ENCODE assay signal across 17 cellular contexts in genomic region chr4:89249716-89250361, GRCh38. TPM values are rescaled to one million over a fixed set of nuclear protein-coding genes. Genes with fewer than 3 reads are reported as not detected.
DNase-seq lines count a peak whose midpoint lies in the region; ATAC-seq and TF ChIP-seq lines count a peak whose summit lies in the region.
"Had no signal": no experiment of that assay in that cellular context is flagged by ENCODE, and none has a peak within 500 bp of the region (broad histone marks: within the 10 kb centered on the region; RNA-seq: fewer than 3 reads in every experiment).

No MANE protein-coding gene starts in this region.

- H3K27me3 Mint-ChIP-seq in activated CD4-positive, alpha-beta memory T cell treated with anti-CD3 and anti-CD28 coated beads, Interleukin-2, amount 10 ng/mL, durations not matched to agents 7 days and 5 days, result no peaks in the 10 kb centered on the region
- H3K27me3 Mint-ChIP-seq in activated CD4-positive, alpha-beta memory T cell treated with anti-CD3 and anti-CD28 coated beads for 36 hours, result no peaks in the 10 kb centered on the region
- no peaks in the 10 kb centered on the region for H3K27me3 Mint-ChIP-seq in WTC11 (ENCODE audit: low read depth)

- no peak for DNase-seq in activated CD4-positive, alpha-beta memory T cell treated with anti-CD3 and anti-CD28 coated beads, Interleukin-2, amount 10 ng/mL, durations not matched to agents 7 days and 5 days
- no peak for DNase-seq in activated CD4-positive, alpha-beta memory T cell treated with anti-CD3 and anti-CD28 coated beads for 36 hours
- DNase-seq in NCI-H2171 treated with DMSO at 0.1 percent for 48 hours (lab: John Stamatoyannopoulos, UW) (peak; percentile 68), WTC11 (ENCODE audit: low spot score) (peak; percentile 19), cerebellar cortex (ENCODE audit: low spot score) (no peak), HCEC 1CT (no peak)
- DNase-seq: activated gamma-delta T cell treated with Interleukin-2 at 50 U/mL for 16 hours; CD8-positive, alpha-beta T cell; central memory CD4-positive, alpha-beta T cell; effector CD8-positive, alpha-beta T cell; PC-9; stimulated activated naive CD4-positive, alpha-beta T cell had no signal

- no peaks in the 10 kb centered on the region for H3K9me3 Mint-ChIP-seq in activated CD4-positive, alpha-beta memory T cell treated with anti-CD3 and anti-CD28 coated beads, Interleukin-2, amount 10 ng/mL, durations not matched to agents 7 days and 5 days
- peaks cover 2% of the 10 kb centered on the region for H3K9me3 Mint-ChIP-seq in activated CD4-positive, alpha-beta memory T cell treated with anti-CD3 and anti-CD28 coated beads for 36 hours
- peaks cover 6% of the 10 kb centered on the region for H3K9me3 Mint-ChIP-seq in WTC11
- H3K9me3 Mint-ChIP-seq: T-helper 2 cell treated with Interferon-gamma antibody and Interleukin-4, amounts not matched to agents 5 μg/mL and 100 μg/mL, for 36 hours had no signal

- H3K4me3 Mint-ChIP-seq in activated CD4-positive, alpha-beta memory T cell treated with anti-CD3 and anti-CD28 coated beads, Interleukin-2, amount 10 ng/mL, durations not matched to agents 7 days and 5 days, result no peak overlapping the region
- no peak overlapping the region for H3K4me3 Mint-ChIP-seq in activated CD4-positive, alpha-beta memory T cell treated with anti-CD3 and anti-CD28 coated beads for 36 hours
- H3K4me3 Mint-ChIP-seq in WTC11, result no peak overlapping the region
- H3K4me3 Mint-ChIP-seq: CD8-positive, alpha-beta T cell; T-helper 2 cell treated with Interferon-gamma antibody and Interleukin-4, amounts not matched to agents 5 μg/mL and 100 μg/mL, for 36 hours had no signal

- POLR2A ChIA-PET in activated CD4-positive, alpha-beta memory T cell treated with anti-CD3 and anti-CD28 coated beads, Interleukin-2, amount 10 ng/mL, durations not matched to agents 7 days and 5 days (lab: Charles Lee), result interaction anchor here (3.6 kb wide), 1 partner anchor 34 kb away, joined by 14 read pairs; no protein-coding TSS in a partner anchor
- POLR2A ChIA-PET in activated CD4-positive, alpha-beta memory T cell treated with anti-CD3 and anti-CD28 coated beads for 36 hours (lab: Charles Lee), result no interaction called here
- POLR2A ChIA-PET in WTC11 (lab: Charles Lee), result no interaction called here

- intact Hi-C loops in activated CD4-positive, alpha-beta memory T cell treated with anti-CD3 and anti-CD28 coated beads for 36 hours (cut with micrococcal nuclease), result no loop called here

- H3K27ac Mint-ChIP-seq in activated CD4-positive, alpha-beta memory T cell treated with anti-CD3 and anti-CD28 coated beads, Interleukin-2, amount 10 ng/mL, durations not matched to agents 7 days and 5 days, result peak overlapping the region; percentile 0
- no peak overlapping the region for H3K27ac Mint-ChIP-seq in activated CD4-positive, alpha-beta memory T cell treated with anti-CD3 and anti-CD28 coated beads for 36 hours
- H3K27ac Mint-ChIP-seq in WTC11, result no peak overlapping the region
- H3K27ac Mint-ChIP-seq: CD8-positive, alpha-beta T cell; T-helper 2 cell treated with Interferon-gamma antibody and Interleukin-4, amounts not matched to agents 5 μg/mL and 100 μg/mL, for 36 hours had no signal

- H3K36me3 Mint-ChIP-seq in activated CD4-positive, alpha-beta memory T cell treated with anti-CD3 and anti-CD28 coated beads, Interleukin-2, amount 10 ng/mL, durations not matched to agents 7 days and 5 days (ENCODE audit: low read depth), result peaks cover 80% of the 10 kb centered on the region
- H3K36me3 Mint-ChIP-seq in activated CD4-positive, alpha-beta memory T cell treated with anti-CD3 and anti-CD28 coated beads for 36 hours, result peaks cover 27% of the 10 kb centered on the region
- H3K36me3 Mint-ChIP-seq in WTC11, result no peaks in the 10 kb centered on the region

- ATAC-seq in WTC11 (peak; percentile 62), GM19351 (IDR thresholded peaks at IDR 0.05; ENCODE audit: unreplicated experiment) (no peak), GM21360 (IDR thresholded peaks at IDR 0.05; ENCODE audit: unreplicated experiment) (no peak)
- ATAC-seq: activated CD4-positive, CD25-positive, alpha-beta regulatory T cell treated with anti-CD3 and anti-CD28 coated beads, Interleukin-2, amount 50 U/mL, for 24 hours; CD8-positive, alpha-beta T cell; K562 had no signal

- peaks cover 67% of the 10 kb centered on the region for H3K4me1 Mint-ChIP-seq in activated CD4-positive, alpha-beta memory T cell treated with anti-CD3 and anti-CD28 coated beads, Interleukin-2, amount 10 ng/mL, durations not matched to agents 7 days and 5 days
- H3K4me1 Mint-ChIP-seq in activated CD4-positive, alpha-beta memory T cell treated with anti-CD3 and anti-CD28 coated beads for 36 hours (ENCODE audit: low read depth), result peaks cover 72% of the 10 kb centered on the region
- peaks cover 10% of the 10 kb centered on the region for H3K4me1 Mint-ChIP-seq in WTC11

- TF ChIP-seq CTCF in WTC11 (IDR thresholded peaks at IDR 0.05), result no peak

- CTCF ChIA-PET in activated CD4-positive, alpha-beta memory T cell treated with anti-CD3 and anti-CD28 coated beads, Interleukin-2, amount 10 ng/mL, durations not matched to agents 7 days and 5 days (lab: Charles Lee), result interaction anchor here (1.4 kb wide), 2 partner anchors 11 to 189 kb away, joined by 3 read pairs; no protein-coding TSS in a partner anchor
- CTCF ChIA-PET in activated CD4-positive, alpha-beta memory T cell treated with anti-CD3 and anti-CD28 coated beads for 36 hours (lab: Charles Lee), result interaction anchor here (0.5 to 1.6 kb wide), 3 partner anchors 23 to 185 kb away, joined by 3 to 10 read pairs (median 5); no protein-coding TSS in a partner anchor
- CTCF ChIA-PET in WTC11 (lab: Charles Lee), result interaction anchor here (0.5 to 0.6 kb wide), 3 partner anchors 23 to 362 kb away, joined by 3 to 4 read pairs (median 3); no protein-coding TSS in a partner anchor

TF ChIP-seq in WTC11, 78 proteins besides CTCF, POLR2A, EP300 and RAD21:
- TF ChIP-seq GTF2I (CRISPR knock-in tag; conservative IDR thresholded peaks at IDR 0.05) (no peak), ZBTB43 (CRISPR knock-in tag; IDR thresholded peaks at IDR 0.05) (no peak), ERG (CRISPR knock-in tag; IDR thresholded peaks at IDR 0.05) (no peak), E2F4 (CRISPR knock-in tag; IDR thresholded peaks at IDR 0.05; ENCODE audit: borderline replicate concordance, low read depth) (no peak), ELF4 (CRISPR knock-in tag; IDR thresholded peaks at IDR 0.05; ENCODE audit: low read depth) (no peak), ZNF671 (CRISPR knock-in tag; IDR thresholded peaks at IDR 0.05) (no peak), NFATC4 (CRISPR knock-in tag; IDR thresholded peaks at IDR 0.05) (no peak), STAT6 (CRISPR knock-in tag; conservative IDR thresholded peaks at IDR 0.05; ENCODE audit: low read depth) (no peak)

RNA-seq across cellular contexts. Expression of gene GPRIN3, which starts 57.8 kb away (rescaled TPM):
- 100 to 1,000 TPM; 102 to 106 TPM for total RNA-seq in activated CD4-positive, alpha-beta memory T cell treated with anti-CD3 and anti-CD28 coated beads, Interleukin-2, amount 10 ng/mL, durations not matched to agents 7 days and 5 days
- 10 to 100 TPM; 20.0 to 22.7 TPM for total RNA-seq in activated CD4-positive, alpha-beta memory T cell treated with anti-CD3 and anti-CD28 coated beads for 36 hours
- 1.5 to 2.0 TPM (median 1.5 TPM) in 3 replicates for total RNA-seq in WTC11 (2021)

Comparison
In these comparisons a context has a peak if more than half of its experiments do, and no peak if none do; other contexts are left out.
1. RNA of gene GPRIN3, which starts 57.8 kb away (total RNA-seq): 102 to 106 TPM in activated CD4-positive, alpha-beta memory T cell treated with anti-CD3 and anti-CD28 coated beads, Interleukin-2, amount 10 ng/mL, durations not matched to agents 7 days and 5 days; 20.0 to 22.7 TPM in activated CD4-positive, alpha-beta memory T cell treated with anti-CD3 and anti-CD28 coated beads for 36 hours and 1.5 to 2.0 TPM in WTC11; every median in the first group is over 4 times any median in the second.
2. DNase-seq: peak in NCI-H2171 treated with DMSO at 0.1 percent for 48 hours (single experiment) and WTC11 (single experiment); none in activated CD4-positive, alpha-beta memory T cell treated with anti-CD3 and anti-CD28 coated beads, Interleukin-2, amount 10 ng/mL, durations not matched to agents 7 days and 5 days (single experiment), activated CD4-positive, alpha-beta memory T cell treated with anti-CD3 and anti-CD28 coated beads for 36 hours (single experiment), cerebellar cortex (single experiment) and HCEC 1CT (single experiment).